2 cellular contexts compared by ENCODE assay signal in genomic region chr16:85858571-85858970, GRCh38.
A peak's percentile ranks its signal among the peaks of the same experiment; 100 is the strongest.
TF ChIP-seq lines count a peak whose summit lies in the region.

No MANE protein-coding gene starts in this region.

TF ChIP-seq in IMR-90, 13 proteins besides CTCF, POLR2A, EP300 and RAD21:
- TF ChIP-seq CEBPB (IDR thresholded peaks at IDR 0.05; ENCODE audit: low read depth, low read length) = 0 out of 2 replicates have a peak, but pooled peaks have one; percentile 14

TF ChIP-seq in HepG2, 621 proteins besides CTCF, POLR2A, EP300 and RAD21:
- TF ChIP-seq, protein P1, sequence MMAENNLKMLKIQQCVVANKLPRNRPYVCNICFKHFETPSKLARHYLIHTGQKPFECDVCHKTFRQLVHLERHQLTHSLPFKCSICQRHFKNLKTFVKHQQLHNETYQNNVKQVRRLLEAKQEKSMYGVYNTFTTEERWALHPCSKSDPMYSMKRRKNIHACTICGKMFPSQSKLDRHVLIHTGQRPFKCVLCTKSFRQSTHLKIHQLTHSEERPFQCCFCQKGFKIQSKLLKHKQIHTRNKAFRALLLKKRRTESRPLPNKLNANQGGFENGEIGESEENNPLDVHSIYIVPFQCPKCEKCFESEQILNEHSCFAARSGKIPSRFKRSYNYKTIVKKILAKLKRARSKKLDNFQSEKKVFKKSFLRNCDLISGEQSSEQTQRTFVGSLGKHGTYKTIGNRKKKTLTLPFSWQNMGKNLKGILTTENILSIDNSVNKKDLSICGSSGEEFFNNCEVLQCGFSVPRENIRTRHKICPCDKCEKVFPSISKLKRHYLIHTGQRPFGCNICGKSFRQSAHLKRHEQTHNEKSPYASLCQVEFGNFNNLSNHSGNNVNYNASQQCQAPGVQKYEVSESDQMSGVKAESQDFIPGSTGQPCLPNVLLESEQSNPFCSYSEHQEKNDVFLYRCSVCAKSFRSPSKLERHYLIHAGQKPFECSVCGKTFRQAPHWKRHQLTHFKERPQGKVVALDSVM (CRISPR knock-in tag; IDR thresholded peaks at IDR 0.05) = peak; percentile 56
- peak; percentile 52; the same call in 1 of the 2 replicates for TF ChIP-seq CEBPB (IDR thresholded peaks at IDR 0.05; ENCODE audit: borderline replicate concordance, low read depth, low read length)
- peak; percentile 82 for TF ChIP-seq CEBPG (CRISPR knock-in tag; IDR thresholded peaks at IDR 0.05)
- TF ChIP-seq MNT (IDR thresholded peaks at IDR 0.05) = peak; percentile 85
